In genomic region chr4:2468464-2469191, GRCh38 we compare ENCODE assay signal across 1 cellular context.
TF ChIP-seq lines count a peak whose summit lies in the region.

A gene with protein sequence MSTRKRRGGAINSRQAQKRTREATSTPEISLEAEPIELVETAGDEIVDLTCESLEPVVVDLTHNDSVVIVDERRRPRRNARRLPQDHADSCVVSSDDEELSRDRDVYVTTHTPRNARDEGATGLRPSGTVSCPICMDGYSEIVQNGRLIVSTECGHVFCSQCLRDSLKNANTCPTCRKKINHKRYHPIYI (plus strand): TSS chr4:2469106. CDS start chr4:2490494, 21,388 bp downstream.

TF ChIP-seq in GM23338, 12 proteins besides CTCF, POLR2A, EP300 and RAD21 (continued from another document):
- TF ChIP-seq, protein P1, sequence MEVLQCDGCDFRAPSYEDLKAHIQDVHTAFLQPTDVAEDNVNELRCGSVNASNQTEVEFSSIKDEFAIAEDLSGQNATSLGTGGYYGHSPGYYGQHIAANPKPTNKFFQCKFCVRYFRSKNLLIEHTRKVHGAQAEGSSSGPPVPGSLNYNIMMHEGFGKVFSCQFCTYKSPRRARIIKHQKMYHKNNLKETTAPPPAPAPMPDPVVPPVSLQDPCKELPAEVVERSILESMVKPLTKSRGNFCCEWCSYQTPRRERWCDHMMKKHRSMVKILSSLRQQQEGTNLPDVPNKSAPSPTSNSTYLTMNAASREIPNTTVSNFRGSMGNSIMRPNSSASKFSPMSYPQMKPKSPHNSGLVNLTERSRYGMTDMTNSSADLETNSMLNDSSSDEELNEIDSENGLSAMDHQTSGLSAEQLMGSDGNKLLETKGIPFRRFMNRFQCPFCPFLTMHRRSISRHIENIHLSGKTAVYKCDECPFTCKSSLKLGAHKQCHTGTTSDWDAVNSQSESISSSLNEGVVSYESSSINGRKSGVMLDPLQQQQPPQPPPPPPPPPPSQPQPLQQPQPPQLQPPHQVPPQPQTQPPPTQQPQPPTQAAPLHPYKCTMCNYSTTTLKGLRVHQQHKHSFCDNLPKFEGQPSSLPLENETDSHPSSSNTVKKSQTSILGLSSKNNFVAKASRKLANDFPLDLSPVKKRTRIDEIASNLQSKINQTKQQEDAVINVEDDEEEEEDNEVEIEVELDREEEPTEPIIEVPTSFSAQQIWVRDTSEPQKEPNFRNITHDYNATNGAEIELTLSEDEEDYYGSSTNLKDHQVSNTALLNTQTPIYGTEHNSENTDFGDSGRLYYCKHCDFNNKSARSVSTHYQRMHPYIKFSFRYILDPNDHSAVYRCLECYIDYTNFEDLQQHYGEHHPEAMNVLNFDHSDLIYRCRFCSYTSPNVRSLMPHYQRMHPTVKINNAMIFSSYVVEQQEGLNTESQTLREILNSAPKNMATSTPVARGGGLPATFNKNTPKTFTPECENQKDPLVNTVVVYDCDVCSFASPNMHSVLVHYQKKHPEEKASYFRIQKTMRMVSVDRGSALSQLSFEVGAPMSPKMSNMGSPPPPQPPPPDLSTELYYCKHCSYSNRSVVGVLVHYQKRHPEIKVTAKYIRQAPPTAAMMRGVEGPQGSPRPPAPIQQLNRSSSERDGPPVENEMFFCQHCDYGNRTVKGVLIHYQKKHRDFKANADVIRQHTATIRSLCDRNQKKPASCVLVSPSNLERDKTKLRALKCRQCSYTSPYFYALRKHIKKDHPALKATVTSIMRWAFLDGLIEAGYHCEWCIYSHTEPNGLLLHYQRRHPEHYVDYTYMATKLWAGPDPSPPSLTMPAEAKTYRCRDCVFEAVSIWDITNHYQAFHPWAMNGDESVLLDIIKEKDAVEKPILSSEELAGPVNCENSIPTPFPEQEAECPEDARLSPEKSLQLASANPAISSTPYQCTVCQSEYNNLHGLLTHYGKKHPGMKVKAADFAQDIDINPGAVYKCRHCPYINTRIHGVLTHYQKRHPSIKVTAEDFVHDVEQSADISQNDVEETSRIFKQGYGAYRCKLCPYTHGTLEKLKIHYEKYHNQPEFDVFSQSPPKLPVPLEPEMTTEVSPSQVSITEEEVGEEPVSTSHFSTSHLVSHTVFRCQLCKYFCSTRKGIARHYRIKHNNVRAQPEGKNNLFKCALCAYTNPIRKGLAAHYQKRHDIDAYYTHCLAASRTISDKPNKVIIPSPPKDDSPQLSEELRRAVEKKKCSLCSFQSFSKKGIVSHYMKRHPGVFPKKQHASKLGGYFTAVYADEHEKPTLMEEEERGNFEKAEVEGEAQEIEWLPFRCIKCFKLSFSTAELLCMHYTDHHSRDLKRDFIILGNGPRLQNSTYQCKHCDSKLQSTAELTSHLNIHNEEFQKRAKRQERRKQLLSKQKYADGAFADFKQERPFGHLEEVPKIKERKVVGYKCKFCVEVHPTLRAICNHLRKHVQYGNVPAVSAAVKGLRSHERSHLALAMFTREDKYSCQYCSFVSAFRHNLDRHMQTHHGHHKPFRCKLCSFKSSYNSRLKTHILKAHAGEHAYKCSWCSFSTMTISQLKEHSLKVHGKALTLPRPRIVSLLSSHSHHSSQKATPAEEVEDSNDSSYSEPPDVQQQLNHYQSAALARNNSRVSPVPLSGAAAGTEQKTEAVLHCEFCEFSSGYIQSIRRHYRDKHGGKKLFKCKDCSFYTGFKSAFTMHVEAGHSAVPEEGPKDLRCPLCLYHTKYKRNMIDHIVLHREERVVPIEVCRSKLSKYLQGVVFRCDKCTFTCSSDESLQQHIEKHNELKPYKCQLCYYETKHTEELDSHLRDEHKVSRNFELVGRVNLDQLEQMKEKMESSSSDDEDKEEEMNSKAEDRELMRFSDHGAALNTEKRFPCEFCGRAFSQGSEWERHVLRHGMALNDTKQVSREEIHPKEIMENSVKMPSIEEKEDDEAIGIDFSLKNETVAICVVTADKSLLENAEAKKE (CRISPR knock-in tag; IDR thresholded peaks at IDR 0.05), result no peak
- TF ChIP-seq EZH2 (IDR thresholded peaks at IDR 0.05; ENCODE audit: low read depth, unreplicated experiment), result no peak
- no peak for TF ChIP-seq NANOG (IDR thresholded peaks at IDR 0.05; ENCODE audit: borderline replicate concordance)
- TF ChIP-seq REST (IDR thresholded peaks at IDR 0.05; ENCODE audit: unreplicated experiment), result no peak
TF ChIP-seq in GM23338: peak in this region for 2.
